ENCODE assay signal across 10 cellular contexts in genomic region chr5:11619339-11620028, GRCh38.
DNase-seq lines count a peak whose midpoint lies in the region; ATAC-seq and FAIRE-seq lines count a peak whose summit lies in the region.
"Had no signal": no experiment of that assay in that cellular context is flagged by ENCODE, and none has a peak within 500 bp of the region (broad histone marks: within the 10 kb centered on the region; RNA-seq: fewer than 3 reads in every experiment).

No MANE protein-coding gene starts in this region.

- H3K9me3 Mint-ChIP-seq in stimulated activated effector memory CD8-positive, alpha-beta T cell treated with anti-CD3 and anti-CD28 coated beads, Interleukin-12 subunit alpha, Interleukin-12 subunit beta, amount 100 ng/mL, for 72 hours = peaks cover 4% of the 10 kb centered on the region

- H3K4me3 Mint-ChIP-seq in stimulated activated effector memory CD8-positive, alpha-beta T cell treated with anti-CD3 and anti-CD28 coated beads, Interleukin-12 subunit alpha, Interleukin-12 subunit beta, amount 100 ng/mL, for 72 hours = no peak overlapping the region
- H3K4me3 Mint-ChIP-seq: activated naive CD4-positive, alpha-beta T cell treated with anti-CD3 and anti-CD28 coated beads, Interleukin-2, amount 50 U/mL, for 24 hours had no signal

- no peaks in the 10 kb centered on the region for H3K4me1 Mint-ChIP-seq in stimulated activated effector memory CD8-positive, alpha-beta T cell treated with anti-CD3 and anti-CD28 coated beads, Interleukin-12 subunit alpha, Interleukin-12 subunit beta, amount 100 ng/mL, for 72 hours
- H3K4me1 Mint-ChIP-seq: activated naive CD4-positive, alpha-beta T cell treated with anti-CD3 and anti-CD28 coated beads, Interleukin-2, amount 50 U/mL, for 24 hours had no signal

- intact Hi-C loops in posterior cingulate gyrus (cut with DNase I) = loop anchor here (1.0 kb wide), 1 partner anchor 352 kb away; no protein-coding TSS in a partner anchor

- ATAC-seq in stimulated activated effector memory CD8-positive, alpha-beta T cell treated with anti-CD3 and anti-CD28 coated beads, Interleukin-12 subunit alpha, Interleukin-12 subunit beta, amount 100 ng/mL, for 72 hours = no peak

- H3K36me3 Mint-ChIP-seq in stimulated activated effector memory CD8-positive, alpha-beta T cell treated with anti-CD3 and anti-CD28 coated beads, Interleukin-12 subunit alpha, Interleukin-12 subunit beta, amount 100 ng/mL, for 72 hours = no peaks in the 10 kb centered on the region
- H3K36me3 Mint-ChIP-seq: activated naive CD4-positive, alpha-beta T cell treated with anti-CD3 and anti-CD28 coated beads, Interleukin-2, amount 50 U/mL, for 24 hours had no signal

- H3K27ac Mint-ChIP-seq in stimulated activated effector memory CD8-positive, alpha-beta T cell treated with anti-CD3 and anti-CD28 coated beads, Interleukin-12 subunit alpha, Interleukin-12 subunit beta, amount 100 ng/mL, for 72 hours = no peak overlapping the region
- H3K27ac Mint-ChIP-seq: activated naive CD4-positive, alpha-beta T cell treated with anti-CD3 and anti-CD28 coated beads, Interleukin-2, amount 50 U/mL, for 24 hours had no signal

- DNase-seq in NCI-H2081 (lab: John Stamatoyannopoulos, UW) = peak; percentile 17 to 55
- no peak for DNase-seq in NCI-H2081 treated with DMSO at 0.1 percent for 48 hours (lab: John Stamatoyannopoulos, UW)
- DNase-seq in NCI-H69 (lab: John Stamatoyannopoulos, UW) = peak; percentile 68
- peak; percentile 8 to 9 for DNase-seq in frontal cortex (ENCODE audit: low spot score in 2 of 2)
- DNase-seq in retina = peak; percentile 32
- DNase-seq in posterior cingulate gyrus = no peak
- no peak for DNase-seq in stimulated activated effector memory CD8-positive, alpha-beta T cell treated with anti-CD3 and anti-CD28 coated beads, Interleukin-12 subunit alpha, Interleukin-12 subunit beta, amount 100 ng/mL, for 72 hours (ENCODE audit: low spot score in 2 of 2)
- no peak for DNase-seq in activated naive CD4-positive, alpha-beta T cell (lab: John Stamatoyannopoulos, UW)
- DNase-seq: activated CD4-positive, alpha-beta T cell treated with anti-CD3 and anti-CD28 coated beads for 1 hour had no signal

- FAIRE-seq in frontal cortex (lab: Jason Lieb, UNC) = peak; percentile 92

Comparison
In these comparisons a context has a peak if more than half of its experiments do, and no peak if none do; other contexts are left out.
1. DNase-seq: peak in NCI-H2081 (2 of 2), NCI-H69 (single experiment), frontal cortex (2 of 2) and retina (single experiment); none in NCI-H2081 treated with DMSO at 0.1 percent for 48 hours (single experiment), posterior cingulate gyrus (0 of 10), stimulated activated effector memory CD8-positive, alpha-beta T cell treated with anti-CD3 and anti-CD28 coated beads, Interleukin-12 subunit alpha, Interleukin-12 subunit beta, amount 100 ng/mL, for 72 hours (0 of 2) and activated naive CD4-positive, alpha-beta T cell (0 of 4).